In genomic region chr19:2902590-2903218, GRCh38 we compare ENCODE assay signal across 2 cellular contexts.
TF ChIP-seq lines count a peak whose summit lies in the region.

No MANE protein-coding gene starts in this region.

TF ChIP-seq in HepG2, 621 proteins besides CTCF, POLR2A, EP300 and RAD21 (continues in another document):
- TF ChIP-seq KDM5A (IDR thresholded peaks at IDR 0.05; ENCODE audit: borderline replicate concordance, low read length) (no peak), ZNF768 (CRISPR knock-in tag; IDR thresholded peaks at IDR 0.05) (peak; percentile 40; the same call in 1 of the 2 replicates), FOSL2 (CRISPR knock-in tag; IDR thresholded peaks at IDR 0.05) (0 out of 2 replicates have a peak, but pooled peaks have one; percentile 8), ZFP36L2 (CRISPR knock-in tag; IDR thresholded peaks at IDR 0.05) (no peak), KDM4B (CRISPR knock-in tag; IDR thresholded peaks at IDR 0.05) (no peak), MIER2 (CRISPR knock-in tag; IDR thresholded peaks at IDR 0.05) (no peak), MBD4 (IDR thresholded peaks at IDR 0.05; ENCODE audit: borderline replicate concordance, low read length) (no peak), ZNF136 (CRISPR knock-in tag; IDR thresholded peaks at IDR 0.05; ENCODE audit: low read depth) (no peak), ZNF770 (CRISPR knock-in tag; IDR thresholded peaks at IDR 0.05) (peak; percentile 69), ATF7-NPFF (CRISPR knock-in tag; IDR thresholded peaks at IDR 0.05; ENCODE audit: low read depth) (no peak), JUNB (CRISPR knock-in tag; IDR thresholded peaks at IDR 0.05; ENCODE audit: borderline replicate concordance) (no peak), SRSF4 (IDR thresholded peaks at IDR 0.05; ENCODE audit: low read depth, low read length, poor library complexity, severe bottlenecking) (no peak), ZFP82 (CRISPR knock-in tag; IDR thresholded peaks at IDR 0.05; ENCODE audit: borderline replicate concordance) (no peak), SP5 (CRISPR knock-in tag; IDR thresholded peaks at IDR 0.05; ENCODE audit: borderline replicate concordance, low read depth) (no peak), ATAD3A (CRISPR knock-in tag; IDR thresholded peaks at IDR 0.05) (no peak), ZNF549 (CRISPR knock-in tag; IDR thresholded peaks at IDR 0.05) (no peak), RNF2 (conservative IDR thresholded peaks at IDR 0.05; ENCODE audit: low read depth) (no peak), BCLAF1 (IDR thresholded peaks at IDR 0.05) (no peak), SPEN (CRISPR knock-in tag; IDR thresholded peaks at IDR 0.05; ENCODE audit: low read depth) (no peak), ZNF224 (CRISPR knock-in tag; IDR thresholded peaks at IDR 0.05) (no peak), STAT5B (CRISPR knock-in tag; IDR thresholded peaks at IDR 0.05) (no peak), HOMEZ (CRISPR knock-in tag; IDR thresholded peaks at IDR 0.05; ENCODE audit: low read depth) (no peak), CHD2 (IDR thresholded peaks at IDR 0.05; ENCODE audit: low read depth, low read length) (no peak), RBFOX2 (IDR thresholded peaks at IDR 0.05; ENCODE audit: low read depth, low read length) (no peak), HBP1 (CRISPR knock-in tag; IDR thresholded peaks at IDR 0.05; ENCODE audit: low read depth) (no peak), ZNF335 (CRISPR knock-in tag; IDR thresholded peaks at IDR 0.05) (no peak), ELF4 (CRISPR knock-in tag; IDR thresholded peaks at IDR 0.05; ENCODE audit: borderline replicate concordance) (no peak), STAG1 (CRISPR knock-in tag; IDR thresholded peaks at IDR 0.05) (no peak)

TF ChIP-seq in GM23338, 12 proteins besides CTCF, POLR2A, EP300 and RAD21:
- no peak for TF ChIP-seq NANOG (IDR thresholded peaks at IDR 0.05; ENCODE audit: borderline replicate concordance)
- TF ChIP-seq REST (IDR thresholded peaks at IDR 0.05; ENCODE audit: unreplicated experiment), result no peak
- no peak for TF ChIP-seq POLR2AphosphoS5 (IDR thresholded peaks at IDR 0.05; ENCODE audit: low read depth)
- TF ChIP-seq EZH2phosphoT487 (IDR thresholded peaks at IDR 0.05; ENCODE audit: unreplicated experiment), result no peak
- TF ChIP-seq CREB1 (CRISPR knock-in tag; IDR thresholded peaks at IDR 0.05; ENCODE audit: low read depth), result no peak
- TF ChIP-seq JUNB (IDR thresholded peaks at IDR 0.05; ENCODE audit: unreplicated experiment), result no peak
- no peak for TF ChIP-seq ZNF462 (CRISPR knock-in tag; IDR thresholded peaks at IDR 0.05)
- TF ChIP-seq, protein P1, sequence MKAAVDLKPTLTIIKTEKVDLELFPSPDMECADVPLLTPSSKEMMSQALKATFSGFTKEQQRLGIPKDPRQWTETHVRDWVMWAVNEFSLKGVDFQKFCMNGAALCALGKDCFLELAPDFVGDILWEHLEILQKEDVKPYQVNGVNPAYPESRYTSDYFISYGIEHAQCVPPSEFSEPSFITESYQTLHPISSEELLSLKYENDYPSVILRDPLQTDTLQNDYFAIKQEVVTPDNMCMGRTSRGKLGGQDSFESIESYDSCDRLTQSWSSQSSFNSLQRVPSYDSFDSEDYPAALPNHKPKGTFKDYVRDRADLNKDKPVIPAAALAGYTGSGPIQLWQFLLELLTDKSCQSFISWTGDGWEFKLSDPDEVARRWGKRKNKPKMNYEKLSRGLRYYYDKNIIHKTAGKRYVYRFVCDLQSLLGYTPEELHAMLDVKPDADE (IDR thresholded peaks at IDR 0.05), result no peak
- TF ChIP-seq EZH2 (IDR thresholded peaks at IDR 0.05; ENCODE audit: low read depth, unreplicated experiment), result no peak
- no peak for TF ChIP-seq ZNF331 (CRISPR knock-in tag; IDR thresholded peaks at IDR 0.05; ENCODE audit: low read depth)
- no peak for TF ChIP-seq ZNF114 (CRISPR knock-in tag; IDR thresholded peaks at IDR 0.05)
- no peak for TF ChIP-seq STAT1 (IDR thresholded peaks at IDR 0.05; ENCODE audit: unreplicated experiment)
